ENCODE assay signal across 11 cellular contexts in the genomic region with DNA sequence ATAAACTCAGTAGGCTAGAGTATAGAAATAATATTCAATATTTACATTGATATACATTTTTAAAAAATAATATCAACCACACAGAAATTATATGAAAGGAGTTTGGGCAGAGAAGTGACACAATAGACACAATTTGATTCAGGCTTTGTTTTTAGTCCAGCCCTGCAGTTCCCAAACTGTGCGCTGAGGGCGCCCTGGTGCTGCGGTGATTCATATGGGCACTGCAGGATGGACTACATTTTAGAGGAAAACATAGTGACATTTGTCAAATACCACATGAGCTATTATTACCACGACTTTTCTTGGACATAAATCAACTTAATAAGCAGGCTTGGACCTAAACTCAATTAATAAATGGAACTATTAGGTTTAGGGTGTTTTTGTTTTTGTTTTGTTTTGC.
DNase-seq lines count a peak whose midpoint lies in the region; ATAC-seq and TF ChIP-seq lines count a peak whose summit lies in the region.
"Had no signal": no experiment of that assay in that cellular context is flagged by ENCODE, and none has a peak within 500 bp of the region (broad histone marks: within the 10 kb centered on the region; RNA-seq: fewer than 3 reads in every experiment).

No MANE protein-coding gene starts in this region.

- H3K9me3 Mint-ChIP-seq in glutamatergic neuron (ENCODE audit: unreplicated experiment), result peaks cover 5% of the 10 kb centered on the region
- H3K9me3 Mint-ChIP-seq in CD4-positive, alpha-beta memory T cell, result peaks cover 0 to 12% (median 3%) of the 10 kb centered on the region in 8 donors
- H3K9me3 Mint-ChIP-seq in naive thymus-derived CD4-positive, alpha-beta T cell, result peaks cover 0 to 14% (median 4%) of the 10 kb centered on the region in 11 donors

- no peaks in the 10 kb centered on the region for H3K4me1 Mint-ChIP-seq in glutamatergic neuron (ENCODE audit: low read depth, unreplicated experiment)
- no peaks in the 10 kb centered on the region for H3K4me1 Mint-ChIP-seq in CD4-positive, alpha-beta memory T cell
- H3K4me1 Mint-ChIP-seq in naive thymus-derived CD4-positive, alpha-beta T cell, result no peaks in the 10 kb centered on the region
- H3K4me1 Mint-ChIP-seq: stimulated activated memory B cell treated with anti-CD40 and anti-IgM and Interleukin-4, amounts not matched to agents 10 μg/mL and 1 μg/mL and 100 μg/mL, for 72 hours had no signal

- DNase-seq in AG09309 (ENCODE audit: low read depth) (no peak), SK-MEL-5 (ENCODE audit: low read depth, low spot score) (peak; percentile 59), glutamatergic neuron (peak; percentile 36), epidermal melanocyte (ENCODE audit: insufficient read length, low spot score) (no peak)
- DNase-seq in CD4-positive, alpha-beta memory T cell, result no peak
- DNase-seq in naive thymus-derived CD4-positive, alpha-beta T cell, result no peak
- DNase-seq: left ventricle myocardium inferior had no signal

- no peaks in the 10 kb centered on the region for H3K36me3 ChIP-seq in CD4-positive, alpha-beta memory T cell (ENCODE audit: insufficient read depth, low read length)
- H3K36me3 ChIP-seq in naive thymus-derived CD4-positive, alpha-beta T cell (ENCODE audit: control insufficient read depth in 2 of 3, insufficient read depth in 3 of 3, low read length in 3 of 3), result no peaks in the 10 kb centered on the region
- H3K36me3 ChIP-seq: left ventricle myocardium inferior had no signal

- H3K27ac Mint-ChIP-seq in glutamatergic neuron (ENCODE audit: unreplicated experiment), result no peak overlapping the region
- H3K27ac Mint-ChIP-seq in CD4-positive, alpha-beta memory T cell, result no peak overlapping the region
- H3K27ac Mint-ChIP-seq in naive thymus-derived CD4-positive, alpha-beta T cell, result no peak overlapping the region
- H3K27ac Mint-ChIP-seq: activated naive CD4-positive, alpha-beta T cell treated with anti-CD3 and anti-CD28 coated beads, Interleukin-2, amount 50 U/mL, for 72 hours; stimulated activated memory B cell treated with anti-CD40 and anti-IgM and Interleukin-4, amounts not matched to agents 10 μg/mL and 1 μg/mL and 100 μg/mL, for 72 hours had no signal

- H3K4me1 ChIP-seq in CD4-positive, alpha-beta memory T cell (ENCODE audit: insufficient read depth, low read length), result no peaks in the 10 kb centered on the region
- H3K4me1 ChIP-seq in naive thymus-derived CD4-positive, alpha-beta T cell (ENCODE audit: control insufficient read depth in 2 of 2, insufficient read depth in 2 of 2, low read length in 2 of 2), result no peaks in the 10 kb centered on the region
- H3K4me1 ChIP-seq: left ventricle myocardium inferior had no signal

- in situ Hi-C loops in SK-MEL-5 (cut with HindIII; ENCODE audit: low pct_unique_long_range_greater_than_20kb, low sequenced_read_pairs), result no loop called here

- intact Hi-C loops in CD4-positive, alpha-beta memory T cell (cut with micrococcal nuclease), result no loop called here
- intact Hi-C loops in naive thymus-derived CD4-positive, alpha-beta T cell (cut with micrococcal nuclease), result no loop called here

- H3K27me3 Mint-ChIP-seq in glutamatergic neuron (ENCODE audit: unreplicated experiment), result no peaks in the 10 kb centered on the region
- no peaks in the 10 kb centered on the region for H3K27me3 Mint-ChIP-seq in CD4-positive, alpha-beta memory T cell
- no peaks in the 10 kb centered on the region for H3K27me3 Mint-ChIP-seq in naive thymus-derived CD4-positive, alpha-beta T cell
- H3K27me3 Mint-ChIP-seq: stimulated activated memory B cell treated with anti-CD40 and anti-IgM and Interleukin-4, amounts not matched to agents 10 μg/mL and 1 μg/mL and 100 μg/mL, for 72 hours had no signal

- H3K4me3 ChIP-seq in AG09309 (ENCODE audit: control insufficient read depth, low read depth, low read length), result no peak overlapping the region
- H3K4me3 ChIP-seq in CD4-positive, alpha-beta memory T cell (ENCODE audit: low read length in 2 of 2), result no peak overlapping the region
- no peak overlapping the region for H3K4me3 ChIP-seq in naive thymus-derived CD4-positive, alpha-beta T cell (ENCODE audit: low read length)
- H3K4me3 ChIP-seq: left ventricle myocardium inferior had no signal

- H3K27me3 ChIP-seq in CD4-positive, alpha-beta memory T cell (ENCODE audit: insufficient read depth, low read length), result no peaks in the 10 kb centered on the region
- H3K27me3 ChIP-seq in naive thymus-derived CD4-positive, alpha-beta T cell (ENCODE audit: control insufficient read depth in 2 of 2, insufficient read depth in 2 of 2, low read length in 2 of 2), result no peaks in the 10 kb centered on the region

- POLR2A ChIA-PET in CD4-positive, alpha-beta memory T cell (lab: Charles Lee; ENCODE audit: partially characterized antibody), result no interaction called here
- POLR2A ChIA-PET in naive thymus-derived CD4-positive, alpha-beta T cell (lab: Charles Lee), result no interaction called here

- H3K4me3 Mint-ChIP-seq in glutamatergic neuron (ENCODE audit: unreplicated experiment), result no peak overlapping the region
- H3K4me3 Mint-ChIP-seq in CD4-positive, alpha-beta memory T cell, result no peak overlapping the region
- H3K4me3 Mint-ChIP-seq in naive thymus-derived CD4-positive, alpha-beta T cell, result no peak overlapping the region
- H3K4me3 Mint-ChIP-seq: stimulated activated memory B cell treated with anti-CD40 and anti-IgM and Interleukin-4, amounts not matched to agents 10 μg/mL and 1 μg/mL and 100 μg/mL, for 72 hours had no signal

- H3K36me3 Mint-ChIP-seq in glutamatergic neuron (ENCODE audit: unreplicated experiment), result peaks cover 6% of the 10 kb centered on the region
- H3K36me3 Mint-ChIP-seq in CD4-positive, alpha-beta memory T cell, result no peaks in the 10 kb centered on the region
- H3K36me3 Mint-ChIP-seq in naive thymus-derived CD4-positive, alpha-beta T cell, result no peaks in the 10 kb centered on the region
- H3K36me3 Mint-ChIP-seq: activated naive CD4-positive, alpha-beta T cell treated with anti-CD3 and anti-CD28 coated beads, Interleukin-2, amount 50 U/mL, for 72 hours; stimulated activated memory B cell treated with anti-CD40 and anti-IgM and Interleukin-4, amounts not matched to agents 10 μg/mL and 1 μg/mL and 100 μg/mL, for 72 hours had no signal

- TF ChIP-seq CTCF in AG09309 (IDR thresholded peaks at IDR 0.05; ENCODE audit: control insufficient read depth, insufficient read depth, low read depth, low read length, missing control alignments), result peak; percentile 37
- peak; percentile 21; the same call in 1 of the 2 replicates for TF ChIP-seq CTCF in GM12874 (IDR thresholded peaks at IDR 0.05; ENCODE audit: insufficient read depth, low read depth, low read length)
- TF ChIP-seq CTCF in glutamatergic neuron (IDR thresholded peaks at IDR 0.05; ENCODE audit: partially characterized antibody, unreplicated experiment), result peak; percentile 38

- CTCF ChIA-PET in CD4-positive, alpha-beta memory T cell (lab: Charles Lee; ENCODE audit: partially characterized antibody), result no interaction called here
- CTCF ChIA-PET in naive thymus-derived CD4-positive, alpha-beta T cell (lab: Charles Lee), result no interaction called here

- no peak overlapping the region for H3K27ac ChIP-seq in CD4-positive, alpha-beta memory T cell (ENCODE audit: low read depth, low read length)
- H3K27ac ChIP-seq in naive thymus-derived CD4-positive, alpha-beta T cell (ENCODE audit: low read depth, low read length), result no peak overlapping the region
- H3K27ac ChIP-seq: left ventricle myocardium inferior had no signal

- no peaks in the 10 kb centered on the region for H3K9me3 ChIP-seq in CD4-positive, alpha-beta memory T cell (ENCODE audit: control insufficient read depth in 1 of 2, low read length in 2 of 2)
- no peaks in the 10 kb centered on the region for H3K9me3 ChIP-seq in naive thymus-derived CD4-positive, alpha-beta T cell (ENCODE audit: control insufficient read depth in 2 of 3, low read length in 3 of 3)
- H3K9me3 ChIP-seq: left ventricle myocardium inferior had no signal

- no peak for ATAC-seq in HG03139 (IDR thresholded peaks at IDR 0.05; ENCODE audit: unreplicated experiment)
- ATAC-seq in naive thymus-derived CD4-positive, alpha-beta T cell, result no peak
- ATAC-seq: activated naive CD4-positive, alpha-beta T cell treated with anti-CD3 and anti-CD28 coated beads, Interleukin-2, amount 50 U/mL, for 72 hours; stimulated activated memory B cell treated with anti-CD40 and anti-IgM and Interleukin-4, amounts not matched to agents 10 μg/mL and 1 μg/mL and 100 μg/mL, for 72 hours had no signal

Comparison
In these comparisons a context has a peak if more than half of its experiments do, and no peak if none do; other contexts are left out.
1. DNase-seq: peak in SK-MEL-5 (single experiment) and glutamatergic neuron (single experiment); none in AG09309 (single experiment), CD4-positive, alpha-beta memory T cell (0 of 5), epidermal melanocyte (single experiment) and naive thymus-derived CD4-positive, alpha-beta T cell (0 of 9).
2. Peak in every context shown above with its lines, with median percentiles within 50 percentile points of each other: CTCF ChIP-seq.